In the genomic region with DNA sequence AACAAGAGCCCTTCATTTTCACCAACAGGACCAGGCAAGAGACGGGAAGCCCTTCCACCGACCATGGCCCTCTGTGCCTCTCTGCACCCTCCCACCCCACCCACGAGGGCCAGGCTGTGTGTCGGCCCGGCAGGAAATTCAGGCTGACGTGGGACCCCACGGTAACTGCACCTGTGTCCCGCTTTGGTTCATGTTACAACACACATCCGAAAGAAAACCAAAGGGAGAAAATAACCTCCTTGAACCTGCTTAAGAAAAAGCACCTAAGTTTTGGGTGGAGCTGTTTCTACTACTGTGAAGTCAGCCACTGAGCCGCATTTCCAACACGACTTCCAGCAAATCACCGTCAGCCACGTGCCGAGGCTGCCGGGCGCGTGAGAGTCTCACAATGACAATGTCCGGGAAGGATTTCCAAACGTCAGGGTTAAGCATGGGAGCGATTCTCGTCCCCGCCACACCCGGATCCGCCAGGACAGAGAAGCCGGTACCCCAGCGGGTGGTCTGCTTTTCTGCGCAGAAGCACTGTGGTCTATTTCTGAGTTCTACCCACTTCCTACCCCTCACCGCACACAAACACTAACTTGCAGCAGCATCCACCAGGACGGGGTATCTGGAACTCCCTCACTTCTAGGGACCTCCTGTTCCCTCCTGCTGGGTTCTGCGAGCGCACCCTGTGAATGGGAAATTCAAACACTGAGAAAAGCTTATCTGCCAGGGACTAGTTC, we compare ENCODE assay signal across 25 cellular contexts. TPM values are rescaled to one million over a fixed set of nuclear protein-coding genes. Genes with fewer than 3 reads are reported as not detected.
DNase-seq lines count a peak whose midpoint lies in the region; ATAC-seq, FAIRE-seq and TF ChIP-seq lines count a peak whose summit lies in the region.
"Had no signal": no experiment of that assay in that cellular context is flagged by ENCODE, and none has a peak within 500 bp of the region (broad histone marks: within the 10 kb centered on the region; RNA-seq: fewer than 3 reads in every experiment).

No MANE protein-coding gene starts in this region.

- H3K9ac ChIP-seq in Karpas-422 (ENCODE audit: low read length): no peak overlapping the region
- H3K9ac ChIP-seq in kidney (ENCODE audit: low read length in 2 of 2): no peak overlapping the region

- no peaks in the 10 kb centered on the region for H3K27me3 ChIP-seq in Karpas-422 (ENCODE audit: low read length)
- no peaks in the 10 kb centered on the region for H3K27me3 ChIP-seq in spleen (replicated peaks in 1 of 7)
- H3K27me3 ChIP-seq: body of pancreas, transverse colon had no signal

- no peaks in the 10 kb centered on the region for H3K9me2 ChIP-seq in Karpas-422 (replicated peaks; ENCODE audit: insufficient read depth, low read length)

- H2AFZ ChIP-seq in Karpas-422 (ENCODE audit: low read length): no peak overlapping the region

- TF ChIP-seq POLR2A in spleen (IDR thresholded peaks at IDR 0.05): no peak

- no peak overlapping the region for H3K4me2 ChIP-seq in Karpas-422 (ENCODE audit: low read depth, low read length, poor library complexity, severe bottlenecking)

- no peak for ATAC-seq in activated CD4-positive, CD25-positive, alpha-beta regulatory T cell treated with anti-CD3 and anti-CD28 coated beads, Interleukin-2, amount 50 U/mL, for 24 hours
- ATAC-seq in GM19023 (IDR thresholded peaks at IDR 0.05; ENCODE audit: unreplicated experiment): no peak
- ATAC-seq: activated naive CD4-positive, alpha-beta T cell treated with anti-CD3 and anti-CD28 coated beads, Interleukin-2, amount 50 U/mL, for 72 hours; body of pancreas; lower lobe of right lung; Panc1 had no signal

- TF ChIP-seq CTCF in kidney (IDR thresholded peaks at IDR 0.05; ENCODE audit: borderline replicate concordance, extremely low read depth, insufficient read depth) (no peak), spleen (IDR thresholded peaks at IDR 0.05 in 8 of 11, conservative IDR thresholded peaks at IDR 0.05 in 3 of 11) (no peak)

- no peak for FAIRE-seq in kidney (lab: Jason Lieb, UNC)
- FAIRE-seq: colon, H54 had no signal

- H3K4me3 ChIP-seq in Karpas-422 (ENCODE audit: low read length) (no peak overlapping the region), kidney (ENCODE audit: low read length in 2 of 2) (no peak overlapping the region), spleen (no peak overlapping the region)
- H3K4me3 ChIP-seq: body of pancreas, lower lobe of right lung, skin epidermis, transverse colon had no signal

- DNase-seq in activated CD4-positive, CD25-positive, alpha-beta regulatory T cell treated with anti-CD3 and anti-CD28 coated beads, Interleukin-2, amount 50 U/mL, for 72 hours: peak; percentile 25
- DNase-seq in Karpas-422: peak; percentile 22
- peak; percentile 48 for DNase-seq in kidney
- peak; percentile 54 for DNase-seq in spleen
- DNase-seq in NCI-H2171 (lab: John Stamatoyannopoulos, UW): no peak
- DNase-seq in retina: no peak
- DNase-seq: activated CD4-positive, alpha-beta T cell treated with anti-CD3 and anti-CD28 coated beads, Interleukin-2, amount 50 U/mL, for 48 hours; Kasumi-1; NCI-H1048; NCI-H510A treated with DMSO at 0.1 percent for 48 hours; NK-92 treated with Interleukin-12 subunit alpha and Interleukin-12 subunit beta, amount 100 ng/mL, for 24 hours; stimulated activated CD4-positive, alpha-beta T cell treated with anti-CD3 and anti-CD28 coated beads, Interleukin-2, amount 100 ng/mL, for 48 hours; transverse colon had no signal

- no peaks in the 10 kb centered on the region for H3K79me2 ChIP-seq in Karpas-422 (ENCODE audit: low read length)

- H4K20me1 ChIP-seq in Karpas-422 (ENCODE audit: insufficient read depth, low read depth, low read length): no peaks in the 10 kb centered on the region

- intact Hi-C loops in kidney (cut with DNase I): no loop called here
- intact Hi-C loops in spleen (cut with DNase I; ENCODE audit: low total_unique reads): no loop called here

- H3K36me3 ChIP-seq in Karpas-422 (ENCODE audit: insufficient read depth, low read length): no peaks in the 10 kb centered on the region
- H3K36me3 ChIP-seq in kidney (ENCODE audit: control insufficient read depth in 1 of 2, insufficient read depth in 2 of 2, low read length in 2 of 2): no peaks in the 10 kb centered on the region
- H3K36me3 ChIP-seq in spleen: peaks cover 0 to 73% (median 4%) of the 10 kb centered on the region in 6 donors
- H3K36me3 ChIP-seq: transverse colon had no signal

- 81 to 89% (median 84%) methylated on average over 31 of the region's 31 CpGs for WGBS in spleen, 5 donors

- H3K9me3 ChIP-seq in Karpas-422 (ENCODE audit: low read length): no peaks in the 10 kb centered on the region
- no peaks in the 10 kb centered on the region for H3K9me3 ChIP-seq in kidney (ENCODE audit: control insufficient read depth in 1 of 2, low read length in 2 of 2)
- no peaks in the 10 kb centered on the region for H3K9me3 ChIP-seq in spleen
- H3K9me3 ChIP-seq: body of pancreas, Caco-2, lower lobe of right lung, transverse colon had no signal

- H3K4me1 ChIP-seq in Karpas-422 (ENCODE audit: low read length) (no peaks in the 10 kb centered on the region), kidney (ENCODE audit: control insufficient read depth in 1 of 2, insufficient read depth in 1 of 2, low read depth in 1 of 2, low read length in 2 of 2) (no peaks in the 10 kb centered on the region), spleen (peaks cover 7 to 52% (median 32%) of the 10 kb centered on the region in 6 donors)
- H3K4me1 ChIP-seq: body of pancreas, Caco-2 had no signal

- H3K27ac ChIP-seq in Karpas-422 (ENCODE audit: low read length) (no peak overlapping the region), kidney (ENCODE audit: low read depth in 2 of 2, low read length in 2 of 2) (no peak overlapping the region), spleen (no peak overlapping the region)
- H3K27ac ChIP-seq: 22Rv1, body of pancreas, lower lobe of right lung, skin epidermis, transverse colon had no signal

RNA-seq across cellular contexts. Expression of a gene that starts 36.6 kb away (rescaled TPM):
- total RNA-seq in Karpas-422 (2014; rRNA removed; shearing (Covaris generic); ENCODE audit: low replicate concordance): not detected in 2 replicates
- total RNA-seq in kidney (0.16 TPM), spleen (1 to 10 TPM in 6 of 7 donors, under 1 TPM in 1; 0.97 to 3.4 (median 1.9) TPM)
- polyA plus RNA-seq in kidney (ENCODE audit: insufficient read depth, low read depth, low replicate concordance) (not detected), spleen (1 to 10 TPM in 1 of 3 donors, under 1 TPM in 2; 0.20 to 1.6 (median 0.57) TPM)
- total RNA-seq: body of pancreas, HT-29 had no signal

Comparison
In these comparisons a context has a peak if more than half of its experiments do, and no peak if none do; other contexts are left out.
1. DNase-seq: peak in activated CD4-positive, CD25-positive, alpha-beta regulatory T cell treated with anti-CD3 and anti-CD28 coated beads, Interleukin-2, amount 50 U/mL, for 72 hours (single experiment), Karpas-422 (single experiment), kidney (single experiment) and spleen (single experiment); none in NCI-H2171 (single experiment) and retina (single experiment).